28 cellular contexts compared by ENCODE assay signal in genomic region chr17:13540546-13540945, GRCh38.
A peak's percentile ranks its signal among the peaks of the same experiment; 100 is the strongest.
DNase-seq lines count a peak whose midpoint lies in the region; ATAC-seq and TF ChIP-seq lines count a peak whose summit lies in the region.
"Had no signal": no experiment of that assay in that cellular context is flagged by ENCODE, and none has a peak within 500 bp of the region (broad histone marks: within the 10 kb centered on the region; RNA-seq: fewer than 3 reads in every experiment).

No MANE protein-coding gene starts in this region.

- H3F3A ChIP-seq in PC-3 (ENCODE audit: low read length, unreplicated experiment): no peaks in the 10 kb centered on the region

- no peaks in the 10 kb centered on the region for H3K27me3 Mint-ChIP-seq in chondrocyte (ENCODE audit: low read depth)
- peaks cover 16% of the 10 kb centered on the region for H3K27me3 Mint-ChIP-seq in CD4-positive, alpha-beta T cell
- H3K27me3 Mint-ChIP-seq: activated CD4-positive, alpha-beta T cell treated with anti-CD3 and anti-CD28 coated beads for 36 hours; activated CD8-positive, alpha-beta memory T cell treated with anti-CD3 and anti-CD28 coated beads, Interleukin-2, amount 10 ng/mL, durations not matched to agents 7 days and 5 days had no signal

- H3K9me2 ChIP-seq in PC-3 (replicated peaks; ENCODE audit: low read length): 0 out of 2 replicates have a peak, but pooled peaks cover 3% of the 10 kb centered on the region

- H3K27ac ChIP-seq in BLaER1 treated with 17β-estradiol and CSF1 and Interleukin-3, amounts not matched to agents 10 nM and 100 nM: no peak overlapping the region
- H3K27ac ChIP-seq in PC-3 (ENCODE audit: low read length) (no peak overlapping the region), osteoblast (ENCODE audit: low read depth, low read length) (peak overlapping the region; percentile 90)
- no peak overlapping the region for H3K27ac ChIP-seq in CD4-positive, alpha-beta T cell (ENCODE audit: low read depth, low read length)
- H3K27ac ChIP-seq: cardiac muscle cell, foreskin keratinocyte had no signal

- H3K27me3 ChIP-seq in BLaER1 treated with 17β-estradiol and CSF1 and Interleukin-3, amounts not matched to agents 10 nM and 100 nM: no peaks in the 10 kb centered on the region
- H3K27me3 ChIP-seq in PC-3 (ENCODE audit: low read length): no peaks in the 10 kb centered on the region
- no peaks in the 10 kb centered on the region for H3K27me3 ChIP-seq in osteoblast (ENCODE audit: insufficient read depth, low read length)
- no peaks in the 10 kb centered on the region for H3K27me3 ChIP-seq in CD4-positive, alpha-beta T cell (ENCODE audit: control insufficient read depth, insufficient read depth, low read length)
- H3K27me3 ChIP-seq: cardiac muscle cell, foreskin keratinocyte, MG63, tibial nerve had no signal

- no TSS peak for BruUV-seq in PC-3 (replicated peaks; lab: Mats Ljungman, UMichigan)

- peaks cover 0 to 13% (median 6%) of the 10 kb centered on the region in 11 experiments; a peak in 10 of 22 replicates for H3K9me3 ChIP-seq in BLaER1 treated with 17β-estradiol and CSF1 and Interleukin-3, amounts not matched to agents 10 nM and 100 nM (replicated peaks in 1 of 11)
- H3K9me3 ChIP-seq in PC-3 (ENCODE audit: low read length) (no peaks in the 10 kb centered on the region), osteoblast (ENCODE audit: low read depth, low read length) (peaks cover 3% of the 10 kb centered on the region)
- H3K9me3 ChIP-seq in CD4-positive, alpha-beta T cell (ENCODE audit: control insufficient read depth, low read length): no peaks in the 10 kb centered on the region
- H3K9me3 ChIP-seq: HAP-1, MG63 had no signal

- H3K79me2 ChIP-seq in PC-3 (ENCODE audit: low read length): peaks cover 3% of the 10 kb centered on the region; the same call in 1 of the 2 replicates
- peaks cover 20% of the 10 kb centered on the region for H3K79me2 ChIP-seq in osteoblast (ENCODE audit: insufficient read depth, low read length)

- H3K4me1 ChIP-seq in BLaER1 treated with 17β-estradiol and CSF1 and Interleukin-3, amounts not matched to agents 10 nM and 100 nM: peaks cover 0 to 10% (median 4%) of the 10 kb centered on the region in 10 experiments; a peak in 9 of 20 replicates
- H3K4me1 ChIP-seq in PC-3 (ENCODE audit: insufficient read depth, low read length) (peaks cover 17% of the 10 kb centered on the region), osteoblast (ENCODE audit: insufficient read depth, low read length) (peaks cover 60% of the 10 kb centered on the region)
- H3K4me1 ChIP-seq: foreskin keratinocyte, HAP-1 had no signal

- H3K4me2 ChIP-seq in BLaER1 treated with 17β-estradiol and CSF1 and Interleukin-3, amounts not matched to agents 10 nM and 100 nM: peak overlapping the region in 6 of 11 experiments; percentile 8 to 56 (median 32); a peak in 8 of 22 replicates
- H3K4me2 ChIP-seq in PC-3 (ENCODE audit: low read length) (peak overlapping the region; percentile 7; the same call in 1 of the 2 replicates), osteoblast (ENCODE audit: insufficient read depth, low read length) (peak overlapping the region; percentile 75)

- H3K4me3 ChIP-seq in BLaER1 treated with 17β-estradiol and CSF1 and Interleukin-3, amounts not matched to agents 10 nM and 100 nM: no peak overlapping the region
- H3K4me3 ChIP-seq in PC-3 (ENCODE audit: low read length) (no peak overlapping the region), osteoblast (ENCODE audit: insufficient read depth, low read length) (peak overlapping the region; percentile 23)
- H3K4me3 ChIP-seq: cardiac muscle cell, HAP-1, MG63, tibial nerve had no signal

- H3K9ac ChIP-seq in BLaER1 treated with 17β-estradiol and CSF1 and Interleukin-3, amounts not matched to agents 10 nM and 100 nM: no peak overlapping the region
- no peak overlapping the region for H3K9ac ChIP-seq in PC-3 (ENCODE audit: low read length)

- CTCF ChIA-PET in PC-3 (lab: Charles Lee): no interaction called here
- CTCF ChIA-PET in CD4-positive, alpha-beta T cell (lab: Charles Lee): no interaction called here

- H4K20me1 ChIP-seq in BLaER1 treated with 17β-estradiol and CSF1 and Interleukin-3, amounts not matched to agents 10 nM and 100 nM: no peaks in the 10 kb centered on the region
- H4K20me1 ChIP-seq in PC-3 (ENCODE audit: low read length): no peaks in the 10 kb centered on the region
- no peaks in the 10 kb centered on the region for H4K20me1 ChIP-seq in osteoblast (ENCODE audit: insufficient read depth, low read length)

- ATAC-seq in PC-3: no peak
- ATAC-seq in HG02852 (IDR thresholded peaks at IDR 0.05; ENCODE audit: unreplicated experiment): no peak
- no peak for ATAC-seq in left ventricle myocardium superior
- no peak for ATAC-seq in CD4-positive, alpha-beta T cell (ENCODE audit: poor library complexity)
- ATAC-seq: activated CD4-positive, alpha-beta T cell treated with anti-CD3 and anti-CD28 coated beads for 36 hours; activated CD8-positive, alpha-beta memory T cell treated with anti-CD3 and anti-CD28 coated beads, Interleukin-2, amount 10 ng/mL, durations not matched to agents 7 days and 5 days; activated T-helper 17 cell treated with anti-CD3 and anti-CD28 coated beads, Interleukin-2, amount 50 U/mL, for 72 hours; foreskin keratinocyte; HepG2; natural killer cell; Right ventricle myocardium inferior had no signal

- peaks cover 3% of the 10 kb centered on the region for H3K36me3 Mint-ChIP-seq in chondrocyte (ENCODE audit: low read depth)
- H3K36me3 Mint-ChIP-seq in CD4-positive, alpha-beta T cell (ENCODE audit: low read depth): no peaks in the 10 kb centered on the region
- H3K36me3 Mint-ChIP-seq: activated CD8-positive, alpha-beta memory T cell treated with anti-CD3 and anti-CD28 coated beads, Interleukin-2, amount 10 ng/mL, durations not matched to agents 7 days and 5 days; activated naive CD8-positive, alpha-beta T cell; natural killer cell had no signal

- H3K36me3 ChIP-seq in BLaER1 treated with 17β-estradiol and CSF1 and Interleukin-3, amounts not matched to agents 10 nM and 100 nM: peaks cover 0 to 19% (median 0%) of the 10 kb centered on the region in 11 experiments; a peak in 2 of 22 replicates
- H3K36me3 ChIP-seq in PC-3 (ENCODE audit: low read depth, low read length): peaks cover 18% of the 10 kb centered on the region
- peaks cover 12% of the 10 kb centered on the region for H3K36me3 ChIP-seq in osteoblast (ENCODE audit: insufficient read depth, low read length)
- H3K36me3 ChIP-seq: cardiac muscle cell, HAP-1, MG63, tibial nerve had no signal

- intact Hi-C loops in PC-3 (cut with micrococcal nuclease) (no loop called here), left ventricle myocardium superior (cut with micrococcal nuclease) (no loop called here)
- intact Hi-C loops in CD4-positive, alpha-beta T cell (cut with DNase I, micrococcal nuclease): no loop called here

- DNase-seq in PC-3 (no peak), chondrocyte (ENCODE audit: low spot score) (no peak), osteoblast (ENCODE audit: insufficient read length, low spot score, missing footprints) (no peak), left ventricle myocardium superior (no peak), midbrain (lab: John Stamatoyannopoulos, UW) (no peak)
- no peak for DNase-seq in CD4-positive, alpha-beta T cell
- DNase-seq: activated CD4-positive, alpha-beta T cell treated with anti-CD3 and anti-CD28 coated beads for 36 hours; activated CD8-positive, alpha-beta memory T cell treated with anti-CD3 and anti-CD28 coated beads, Interleukin-2, amount 10 ng/mL, durations not matched to agents 7 days and 5 days; DND-41; hippocampal formation; islet precursor cell; natural killer cell; NCI-H146; NCI-H2171; NCI-H526 treated with DMSO at 0.1 percent for 48 hours; stimulated activated CD4-positive, alpha-beta T cell treated with anti-CD3 and anti-CD28 coated beads, Interleukin-2, amount 100 ng/mL, for 48 hours had no signal

- TF ChIP-seq CTCF in PC-3 (conservative IDR thresholded peaks at IDR 0.05; ENCODE audit: low read depth, low read length): no peak
- TF ChIP-seq CTCF in chondrocyte (IDR thresholded peaks at IDR 0.05): no peak
- TF ChIP-seq CTCF in osteoblast (IDR thresholded peaks at IDR 0.05; ENCODE audit: extremely low read depth, low read depth, low read length): no peak
- TF ChIP-seq CTCF in CD4-positive, alpha-beta T cell (IDR thresholded peaks at IDR 0.05): no peak

- peaks cover 7% of the 10 kb centered on the region for H3K9me3 Mint-ChIP-seq in chondrocyte (ENCODE audit: low read depth)
- H3K9me3 Mint-ChIP-seq in CD4-positive, alpha-beta T cell: no peaks in the 10 kb centered on the region
- H3K9me3 Mint-ChIP-seq: activated T-helper 17 cell treated with anti-CD3 and anti-CD28 coated beads, Interleukin-2, amount 50 U/mL, for 72 hours; natural killer cell; stimulated activated naive CD8-positive, alpha-beta T cell treated with anti-CD3 and anti-CD28 coated beads, Interleukin-15, Interleukin-2, amounts not matched to agents 100 ng/mL and 50 ng/mL, for 24 hours had no signal

- H3K4me3 Mint-ChIP-seq in chondrocyte (ENCODE audit: unreplicated experiment): no peak overlapping the region
- no peak overlapping the region for H3K4me3 Mint-ChIP-seq in CD4-positive, alpha-beta T cell
- H3K4me3 Mint-ChIP-seq: activated CD4-positive, alpha-beta T cell treated with anti-CD3 and anti-CD28 coated beads for 36 hours; activated CD8-positive, alpha-beta memory T cell treated with anti-CD3 and anti-CD28 coated beads, Interleukin-2, amount 10 ng/mL, durations not matched to agents 7 days and 5 days; activated naive CD8-positive, alpha-beta T cell; activated T-helper 17 cell treated with anti-CD3 and anti-CD28 coated beads, Interleukin-2, amount 50 U/mL, for 72 hours; natural killer cell; stimulated activated naive CD8-positive, alpha-beta T cell treated with anti-CD3 and anti-CD28 coated beads, Interleukin-15, Interleukin-2, amounts not matched to agents 100 ng/mL and 50 ng/mL, for 24 hours had no signal

- peak overlapping the region; percentile 88 for H3K27ac Mint-ChIP-seq in chondrocyte (ENCODE audit: unreplicated experiment)
- H3K27ac Mint-ChIP-seq in CD4-positive, alpha-beta T cell: no peak overlapping the region
- H3K27ac Mint-ChIP-seq: activated CD4-positive, alpha-beta T cell treated with anti-CD3 and anti-CD28 coated beads for 36 hours; activated CD8-positive, alpha-beta memory T cell treated with anti-CD3 and anti-CD28 coated beads, Interleukin-2, amount 10 ng/mL, durations not matched to agents 7 days and 5 days; activated naive CD8-positive, alpha-beta T cell; activated T-helper 17 cell treated with anti-CD3 and anti-CD28 coated beads, Interleukin-2, amount 50 U/mL, for 72 hours; natural killer cell; stimulated activated naive CD8-positive, alpha-beta T cell treated with anti-CD3 and anti-CD28 coated beads, Interleukin-15, Interleukin-2, amounts not matched to agents 100 ng/mL and 50 ng/mL, for 24 hours had no signal

- POLR2A ChIA-PET in PC-3 (lab: Charles Lee; ENCODE audit: unreplicated experiment): no interaction called here
- POLR2A ChIA-PET in CD4-positive, alpha-beta T cell (lab: Charles Lee): no interaction called here

- H2AFZ ChIP-seq in PC-3 (ENCODE audit: low read length) (no peak overlapping the region), osteoblast (ENCODE audit: low read length) (no peak overlapping the region)

- peaks cover 80% of the 10 kb centered on the region for H3K4me1 Mint-ChIP-seq in chondrocyte (ENCODE audit: low read depth)
- H3K4me1 Mint-ChIP-seq in CD4-positive, alpha-beta T cell (ENCODE audit: low read depth): no peaks in the 10 kb centered on the region
- H3K4me1 Mint-ChIP-seq: activated CD4-positive, alpha-beta T cell treated with anti-CD3 and anti-CD28 coated beads for 36 hours; activated CD8-positive, alpha-beta memory T cell treated with anti-CD3 and anti-CD28 coated beads, Interleukin-2, amount 10 ng/mL, durations not matched to agents 7 days and 5 days had no signal

Comparison
In these comparisons a context has a peak if more than half of its experiments do, and no peak if none do; other contexts are left out.
1. H3K4me2 ChIP-seq: peak in every context shown above with its lines; median percentile 75 in osteoblast; 32 in BLaER1 treated with 17β-estradiol and CSF1 and Interleukin-3, amounts not matched to agents 10 nM and 100 nM; 7 in PC-3.